In the genomic region with DNA sequence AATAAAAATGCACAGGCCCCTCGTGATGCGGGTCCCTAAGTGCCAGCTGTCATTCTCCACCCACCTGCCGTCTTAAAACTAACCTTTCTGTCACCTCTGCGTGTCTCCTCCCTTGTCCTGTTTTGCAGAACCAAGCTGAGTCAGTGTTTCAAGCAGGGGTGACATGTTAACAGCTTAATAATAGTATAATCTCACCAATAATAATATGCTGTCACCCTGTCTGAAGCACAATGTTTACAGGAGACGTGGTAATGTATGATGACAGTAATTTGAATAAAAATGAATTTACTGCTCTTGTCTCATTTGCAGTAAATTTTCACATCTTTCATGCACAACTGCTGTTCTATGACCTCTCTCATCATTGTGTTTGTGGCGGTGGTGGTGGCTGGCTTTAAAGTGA, we compare ENCODE assay signal across 22 cellular contexts.
"Had no signal": no experiment of that assay in that cellular context is flagged by ENCODE, and none has a peak within 500 bp of the region (broad histone marks: within the 10 kb centered on the region; RNA-seq: fewer than 3 reads in every experiment).

No MANE protein-coding gene starts in this region.

- H3K4me2 ChIP-seq: hepatocyte had no signal

- H3K36me3 ChIP-seq: heart right ventricle, left ventricle myocardium inferior, pancreas, prostate gland, right atrium auricular region, suprapubic skin, thoracic aorta, tibial artery, upper lobe of right lung had no signal

- H3K79me2 ChIP-seq: hepatocyte had no signal

- H3K9me3 ChIP-seq: pancreas, prostate gland, right atrium auricular region, suprapubic skin, thoracic aorta, tibial artery, upper lobe of right lung had no signal

- H3K4me1 ChIP-seq: heart right ventricle, left ventricle myocardium inferior, pancreas, prostate gland, right atrium auricular region, suprapubic skin, tibial artery, upper lobe of right lung had no signal

- DNase-seq: heart right ventricle; left ventricle myocardium inferior; mesendoderm; naive B cell; natural killer cell; nephron progenitor cell; pancreas; posterior cingulate gyrus; stimulated activated CD4-positive, alpha-beta T cell treated with anti-CD3 and anti-CD28 coated beads, Interleukin-4, amount 100 ng/mL, for 24 hours; stimulated activated naive CD4-positive, alpha-beta T cell; tibial artery; trophoblast cell; upper lobe of right lung had no signal

- ATAC-seq: heart right ventricle; natural killer cell; pancreas; sciatic nerve; stimulated activated effector memory CD8-positive, alpha-beta T cell treated with anti-CD3 and anti-CD28 coated beads, Interleukin-12 subunit alpha, Interleukin-12 subunit beta, amount 100 ng/mL, for 72 hours; upper lobe of right lung had no signal

- H3K27ac ChIP-seq: heart right ventricle, hepatocyte, left ventricle myocardium inferior, pancreas, prostate gland, right atrium auricular region, skin epidermis, suprapubic skin, thoracic aorta, tibial artery, upper lobe of right lung had no signal

- H2AFZ ChIP-seq: hepatocyte had no signal

- H3K4me3 ChIP-seq: heart right ventricle, hepatocyte, left ventricle myocardium inferior, lung, pancreas, prostate gland, right atrium auricular region, skin epidermis, suprapubic skin, thoracic aorta, tibial artery, upper lobe of right lung had no signal

- H3K27me3 ChIP-seq: hepatocyte, pancreas, right atrium auricular region, suprapubic skin, tibial artery, upper lobe of right lung had no signal
